1 cellular context compared by ENCODE assay signal in genomic region chr10:69459893-69460575, GRCh38.
TF ChIP-seq lines count a peak whose summit lies in the region.

No MANE protein-coding gene starts in this region.

TF ChIP-seq in HCT116, 20 proteins besides CTCF, POLR2A, EP300 and RAD21 (continued from another document):
- TF ChIP-seq REST (IDR thresholded peaks at IDR 0.05; ENCODE audit: low read depth) (no peak), EZH2 (IDR thresholded peaks at IDR 0.05) (no peak)
TF ChIP-seq in HCT116: peak in this region for 0.
